17 cellular contexts compared by ENCODE assay signal in the genomic region with DNA sequence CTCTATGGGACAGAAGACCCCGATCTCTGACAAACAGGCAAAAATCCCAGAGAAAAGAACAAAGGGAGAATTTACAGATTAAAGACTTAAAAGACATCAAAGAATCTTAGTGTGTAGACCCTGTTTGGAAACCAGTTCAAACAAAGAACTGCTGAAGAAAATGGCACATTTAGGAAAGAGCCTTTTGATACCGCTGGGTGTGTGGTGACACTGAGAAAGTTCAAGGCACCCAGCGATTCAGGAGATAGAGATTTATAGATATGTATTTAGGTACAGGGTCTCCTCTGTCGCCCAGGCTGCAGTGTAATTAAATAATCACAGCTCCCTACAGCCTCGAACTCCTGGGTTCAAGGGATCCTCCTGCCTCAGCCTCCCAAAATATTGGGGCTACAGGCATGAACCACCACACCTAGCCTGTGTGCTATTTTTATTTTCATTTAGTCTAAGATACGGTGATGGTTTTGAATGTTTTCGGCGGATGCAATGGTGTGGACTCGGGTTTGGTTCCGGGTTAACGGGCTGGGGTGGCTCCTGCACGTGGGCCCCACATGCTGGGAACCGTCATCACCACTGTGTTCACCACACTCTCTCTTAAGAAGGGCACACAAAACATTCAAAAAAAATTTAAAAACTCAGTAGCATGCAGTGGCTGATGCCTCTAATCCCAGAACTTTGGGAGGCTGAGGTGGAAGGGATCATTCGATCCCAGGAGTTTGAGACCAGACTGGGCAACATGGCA.
DNase-seq lines count a peak whose midpoint lies in the region; ATAC-seq, FAIRE-seq and TF ChIP-seq lines count a peak whose summit lies in the region.
"Had no signal": no experiment of that assay in that cellular context is flagged by ENCODE, and none has a peak within 500 bp of the region (broad histone marks: within the 10 kb centered on the region; RNA-seq: fewer than 3 reads in every experiment).

No MANE protein-coding gene starts in this region.

- peak overlapping the region; percentile 86 to 98; a peak in 5 of 6 replicates for H3K27ac ChIP-seq in A549
- H3K27ac ChIP-seq in CD4-positive, alpha-beta T cell (ENCODE audit: low read depth, low read length): peak overlapping the region; percentile 36
- no peak overlapping the region for H3K27ac ChIP-seq in substantia nigra (ENCODE audit: low read depth, low read length, poor library complexity, severe bottlenecking)

- POLR2A ChIA-PET in A549 (lab: Yijun Ruan, JAX): no interaction called here
- POLR2A ChIA-PET in CD4-positive, alpha-beta T cell (lab: Charles Lee): no interaction called here
- POLR2A ChIA-PET in activated CD4-positive, alpha-beta memory T cell treated with anti-CD3 and anti-CD28 coated beads, Interleukin-2, amount 10 ng/mL, durations not matched to agents 7 days and 5 days (lab: Charles Lee): interaction anchor here (1.1 to 2.8 kb wide), 2 partner anchors 16 to 174 kb away, joined by 3 to 15 read pairs; no protein-coding TSS in a partner anchor
- POLR2A ChIA-PET in naive thymus-derived CD8-positive, alpha-beta T cell (lab: Charles Lee): interaction anchor here (0.6 to 1.0 kb wide), 3 partner anchors 15 to 446 kb away, joined by 3 to 8 read pairs (median 4); no protein-coding TSS in a partner anchor

- no peak overlapping the region for H3K4me3 ChIP-seq in A549
- H3K4me3 ChIP-seq: adrenal gland had no signal

- no peak for TF ChIP-seq RAD21 in A549 (conservative IDR thresholded peaks at IDR 0.05 in 1 of 2, IDR thresholded peaks at IDR 0.05 in 1 of 2)

- H3K4me3 Mint-ChIP-seq in CD4-positive, alpha-beta T cell: peak overlapping the region; percentile 21
- no peak overlapping the region for H3K4me3 Mint-ChIP-seq in activated CD4-positive, alpha-beta memory T cell treated with anti-CD3 and anti-CD28 coated beads, Interleukin-2, amount 10 ng/mL, durations not matched to agents 7 days and 5 days
- H3K4me3 Mint-ChIP-seq in naive thymus-derived CD8-positive, alpha-beta T cell: peak overlapping the region; percentile 37 to 75 (median 52)
- H3K4me3 Mint-ChIP-seq: activated B cell treated with CpG ODN at 0.5 μM for 24 hours had no signal

- intact Hi-C loops in CD4-positive, alpha-beta T cell (cut with DNase I, micrococcal nuclease): loop anchor here (2.0 to 10.0 kb wide), 6 partner anchors 15 to 313 kb away; partner anchors contain the start of gene SPG7 (in 1 of the 2)

- TF ChIP-seq POLR2A in A549 (IDR thresholded peaks at IDR 0.05; ENCODE audit: low read length): no peak

- H3K4me1 ChIP-seq in A549: peaks cover 83% of the 10 kb centered on the region

- CTCF ChIA-PET in A549 (lab: Yijun Ruan, JAX): no interaction called here
- CTCF ChIA-PET in CD4-positive, alpha-beta T cell (lab: Charles Lee): no interaction called here
- CTCF ChIA-PET in activated CD4-positive, alpha-beta memory T cell treated with anti-CD3 and anti-CD28 coated beads, Interleukin-2, amount 10 ng/mL, durations not matched to agents 7 days and 5 days (lab: Charles Lee): interaction anchor here (1.2 to 1.9 kb wide), 3 partner anchors 8 to 11 kb away, joined by 3 to 5 read pairs (median 3); no protein-coding TSS in a partner anchor

- no peaks in the 10 kb centered on the region for H3K27me3 ChIP-seq in CD4-positive, alpha-beta T cell (ENCODE audit: control insufficient read depth, insufficient read depth, low read length)
- H3K27me3 ChIP-seq: adrenal gland had no signal

- no peaks in the 10 kb centered on the region for H3K9me3 Mint-ChIP-seq in CD4-positive, alpha-beta T cell
- H3K9me3 Mint-ChIP-seq in activated CD4-positive, alpha-beta memory T cell treated with anti-CD3 and anti-CD28 coated beads, Interleukin-2, amount 10 ng/mL, durations not matched to agents 7 days and 5 days: no peaks in the 10 kb centered on the region
- H3K9me3 Mint-ChIP-seq in naive thymus-derived CD8-positive, alpha-beta T cell: no peaks in the 10 kb centered on the region
- H3K9me3 Mint-ChIP-seq: activated B cell treated with CpG ODN at 0.5 μM for 24 hours had no signal

- H3K36me3 Mint-ChIP-seq in CD4-positive, alpha-beta T cell (ENCODE audit: low read depth): peaks cover 12% of the 10 kb centered on the region
- peaks cover 17% of the 10 kb centered on the region for H3K36me3 Mint-ChIP-seq in activated CD4-positive, alpha-beta memory T cell treated with anti-CD3 and anti-CD28 coated beads, Interleukin-2, amount 10 ng/mL, durations not matched to agents 7 days and 5 days (ENCODE audit: low read depth)
- H3K36me3 Mint-ChIP-seq in naive thymus-derived CD8-positive, alpha-beta T cell: peaks cover 0 to 8% (median 0%) of the 10 kb centered on the region in 3 donors

- DNase-seq in A549 (ENCODE audit: low read depth in 1 of 2, low spot score in 1 of 2) (no peak), Kasumi-1 (lab: John Stamatoyannopoulos, UW) (no peak), substantia nigra (lab: John Stamatoyannopoulos, UW) (no peak), NCI-H446 (lab: John Stamatoyannopoulos, UW) (no peak), D341Med (ENCODE audit: low spot score) (no peak)
- peak in 1 of 10 experiments; percentile 31 for DNase-seq in CD4-positive, alpha-beta T cell
- no peak for DNase-seq in activated CD4-positive, alpha-beta memory T cell treated with anti-CD3 and anti-CD28 coated beads, Interleukin-2, amount 10 ng/mL, durations not matched to agents 7 days and 5 days
- peak in 7 of 10 donors; percentile 31 to 75 (median 51) for DNase-seq in naive thymus-derived CD8-positive, alpha-beta T cell
- DNase-seq: activated B cell treated with CpG ODN at 0.5 μM for 24 hours, COR-L47, cortex of kidney, KBM-7, mesendoderm, NCI-H2029 treated with DMSO at 0.1 percent for 48 hours, NCI-H82, SHP77 treated with DMSO at 0.1 percent for 48 hours had no signal

- TF ChIP-seq CTCF in A549 (IDR thresholded peaks at IDR 0.05): no peak
- TF ChIP-seq CTCF in CD4-positive, alpha-beta T cell (IDR thresholded peaks at IDR 0.05): no peak

- no peak for ATAC-seq in A549
- peak; percentile 25 for ATAC-seq in CD4-positive, alpha-beta T cell (ENCODE audit: poor library complexity)
- peak; percentile 50 to 70 for ATAC-seq in naive thymus-derived CD8-positive, alpha-beta T cell

- H3K4me1 Mint-ChIP-seq in CD4-positive, alpha-beta T cell (ENCODE audit: low read depth): peaks cover 84% of the 10 kb centered on the region
- peaks cover 81% of the 10 kb centered on the region for H3K4me1 Mint-ChIP-seq in activated CD4-positive, alpha-beta memory T cell treated with anti-CD3 and anti-CD28 coated beads, Interleukin-2, amount 10 ng/mL, durations not matched to agents 7 days and 5 days
- H3K4me1 Mint-ChIP-seq in naive thymus-derived CD8-positive, alpha-beta T cell: peaks cover 35 to 91% (median 88%) of the 10 kb centered on the region in 4 donors

- WGBS in A549 (ENCODE audit: missing lambda C conversion rate): 90% methylated on average over 14 of the region's 14 CpGs

- no peaks in the 10 kb centered on the region for H3K27me3 Mint-ChIP-seq in CD4-positive, alpha-beta T cell
- H3K27me3 Mint-ChIP-seq in activated CD4-positive, alpha-beta memory T cell treated with anti-CD3 and anti-CD28 coated beads, Interleukin-2, amount 10 ng/mL, durations not matched to agents 7 days and 5 days: no peaks in the 10 kb centered on the region
- no peaks in the 10 kb centered on the region for H3K27me3 Mint-ChIP-seq in naive thymus-derived CD8-positive, alpha-beta T cell
- H3K27me3 Mint-ChIP-seq: activated B cell treated with CpG ODN at 0.5 μM for 24 hours had no signal

- H3K9me3 ChIP-seq in A549: no peaks in the 10 kb centered on the region
- no peaks in the 10 kb centered on the region for H3K9me3 ChIP-seq in CD4-positive, alpha-beta T cell (ENCODE audit: control insufficient read depth, low read length)
- H3K9me3 ChIP-seq: adrenal gland had no signal

- H3K4me2 ChIP-seq in A549: no peak overlapping the region; the same call in 2 of the 3 replicates

- FAIRE-seq in A549 (lab: Jason Lieb, UNC): no peak

- TF ChIP-seq EP300 in A549 (IDR thresholded peaks at IDR 0.05): no peak

- peak overlapping the region; percentile 80 for H3K27ac Mint-ChIP-seq in CD4-positive, alpha-beta T cell
- H3K27ac Mint-ChIP-seq in activated CD4-positive, alpha-beta memory T cell treated with anti-CD3 and anti-CD28 coated beads, Interleukin-2, amount 10 ng/mL, durations not matched to agents 7 days and 5 days: peak overlapping the region; percentile 70
- peak overlapping the region; percentile 68 to 95 (median 88) for H3K27ac Mint-ChIP-seq in naive thymus-derived CD8-positive, alpha-beta T cell
- H3K27ac Mint-ChIP-seq: activated B cell treated with CpG ODN at 0.5 μM for 24 hours had no signal

TF ChIP-seq in A549, 52 proteins besides CTCF, POLR2A, EP300 and RAD21:
- no peak for TF ChIP-seq ZFP36 (IDR thresholded peaks at IDR 0.05; ENCODE audit: borderline replicate concordance, partially characterized antibody)
- TF ChIP-seq SREBF2 (IDR thresholded peaks at IDR 0.05): no peak
- TF ChIP-seq HEYL (CRISPR knock-in tag; IDR thresholded peaks at IDR 0.05): no peak
- TF ChIP-seq HOXB5 (CRISPR knock-in tag; IDR thresholded peaks at IDR 0.05): no peak
- no peak for TF ChIP-seq CHD2 (IDR thresholded peaks at IDR 0.05; ENCODE audit: low read length, partially characterized antibody)

Comparison
In these comparisons a context has a peak if more than half of its experiments do, and no peak if none do; other contexts are left out.
1. ATAC-seq: peak in CD4-positive, alpha-beta T cell (single experiment) and naive thymus-derived CD8-positive, alpha-beta T cell (2 of 2); none in A549 (0 of 2).
2. DNase-seq: peak in naive thymus-derived CD8-positive, alpha-beta T cell (7 of 10); none in A549 (0 of 2), activated CD4-positive, alpha-beta memory T cell treated with anti-CD3 and anti-CD28 coated beads, Interleukin-2, amount 10 ng/mL, durations not matched to agents 7 days and 5 days (single experiment), Kasumi-1 (0 of 2), substantia nigra (0 of 49), NCI-H446 (0 of 2) and D341Med (single experiment).
3. POLR2A ChIA-PET loops: an anchor here in activated CD4-positive, alpha-beta memory T cell treated with anti-CD3 and anti-CD28 coated beads, Interleukin-2, amount 10 ng/mL, durations not matched to agents 7 days and 5 days (1.1 to 2.8 kb wide) and naive thymus-derived CD8-positive, alpha-beta T cell (0.6 to 1.0 kb wide); none called in A549 and CD4-positive, alpha-beta T cell.
4. Peak in every context shown above with its lines, with median percentiles within 50 percentile points of each other: H3K27ac Mint-ChIP-seq.